Comparison of ENCODE assay signal across 12 cellular contexts in genomic region chr15:69578792-69579587, GRCh38.
DNase-seq lines count a peak whose midpoint lies in the region; ATAC-seq and TF ChIP-seq lines count a peak whose summit lies in the region.
"Had no signal": no experiment of that assay in that cellular context is flagged by ENCODE, and none has a peak within 500 bp of the region (broad histone marks: within the 10 kb centered on the region; RNA-seq: fewer than 3 reads in every experiment).

No MANE protein-coding gene starts in this region.

- ATAC-seq in esophagus mucosa (peak; percentile 19), GM19455 (IDR thresholded peaks at IDR 0.05; ENCODE audit: unreplicated experiment) (no peak), HG03439 (IDR thresholded peaks at IDR 0.05; ENCODE audit: unreplicated experiment) (no peak)
- ATAC-seq: activated naive CD4-positive, alpha-beta T cell treated with anti-CD3 and anti-CD28 coated beads, Interleukin-2, amount 50 U/mL, for 72 hours had no signal

- no peak overlapping the region for H3K4me3 ChIP-seq in testis
- H3K4me3 ChIP-seq in vagina = no peak overlapping the region

- H3K36me3 ChIP-seq in testis (ENCODE audit: low read depth, missing control alignments) (no peaks in the 10 kb centered on the region), vagina (no peaks in the 10 kb centered on the region)

- no peak overlapping the region for H3K27ac ChIP-seq in testis
- no peak overlapping the region for H3K27ac ChIP-seq in vagina

- intact Hi-C loops in testis (cut with DNase I; ENCODE audit: low total_unique reads) (no loop called here), vagina (cut with DNase I) (no loop called here)

- TF ChIP-seq CTCF in testis (IDR thresholded peaks at IDR 0.05) (no peak), vagina (IDR thresholded peaks at IDR 0.05) (no peak)

- H3K4me1 ChIP-seq in testis (no peaks in the 10 kb centered on the region), vagina (peaks cover 10% of the 10 kb centered on the region)

- H3K27me3 ChIP-seq in testis (no peaks in the 10 kb centered on the region), vagina (no peaks in the 10 kb centered on the region)

- WGBS in testis, 2 donors = 86 to 91% methylated on average over 13 to 15 of the region's 15 CpGs

- no peak for TF ChIP-seq POLR2A in testis (IDR thresholded peaks at IDR 0.05)
- no peak for TF ChIP-seq POLR2A in vagina (IDR thresholded peaks at IDR 0.05)

- DNase-seq in HK-2 (ENCODE audit: unreplicated experiment) = peak; percentile 66
- DNase-seq in RPMI8226 = peak; percentile 94
- peak; percentile 95 for DNase-seq in renal cortical epithelial cell (ENCODE audit: low read depth)
- no peak for DNase-seq in testis
- DNase-seq in vagina (ENCODE audit: extremely low spot score in 2 of 2) = no peak
- DNase-seq: activated CD4-positive, alpha-beta memory T cell treated with anti-CD3 and anti-CD28 coated beads, Interleukin-2, amount 10 ng/mL, durations not matched to agents 7 days and 5 days; naive B cell; NCI-H446 treated with DMSO at 0.1 percent for 48 hours had no signal

- H3K9me3 ChIP-seq in testis (no peaks in the 10 kb centered on the region), vagina (no peaks in the 10 kb centered on the region)

Comparison
In these comparisons a context has a peak if more than half of its experiments do, and no peak if none do; other contexts are left out.
1. DNase-seq: peak in HK-2 (single experiment), RPMI8226 (single experiment) and renal cortical epithelial cell (single experiment); none in testis (single experiment) and vagina (0 of 2).